In genomic region chr1:167094690-167095089, GRCh38 we compare ENCODE assay signal across 30 cellular contexts. TPM values are rescaled to one million over a fixed set of nuclear protein-coding genes. Genes with fewer than 3 reads are reported as not detected.
DNase-seq lines count a peak whose midpoint lies in the region; ATAC-seq, FAIRE-seq and TF ChIP-seq lines count a peak whose summit lies in the region.
"Had no signal": no experiment of that assay in that cellular context is flagged by ENCODE, and none has a peak within 500 bp of the region (broad histone marks: within the 10 kb centered on the region; RNA-seq: fewer than 3 reads in every experiment).

No MANE protein-coding gene starts in this region.

- FAIRE-seq in K562 (lab: Jason Lieb, UNC), result no peak

- H3K27me3 Mint-ChIP-seq in activated T-cell treated with anti-CD3 and anti-CD28 coated beads, Interleukin-2, amount 50 U/mL, for 72 hours (ENCODE audit: low read depth), result no peaks in the 10 kb centered on the region
- H3K27me3 Mint-ChIP-seq: activated CD8-positive, alpha-beta T cell treated with anti-CD3 and anti-CD28 coated beads for 36 hours; progenitor cell of endocrine pancreas; stimulated activated naive CD8-positive, alpha-beta T cell treated with anti-CD3 and anti-CD28 coated beads, Interleukin-15, amount 100 ng/mL, for 72 hours; type B pancreatic cell had no signal

- WGBS in K562 (ENCODE audit: insufficient coverage, low coverage, missing lambda C conversion rate), result 2% methylated on average over 8 of the region's 8 CpGs
- WGBS in mesendoderm (ENCODE audit: extremely low coverage, insufficient coverage, low lambda C conversion rate), result no CpG with 5 or more reads among the region's 8 CpGs
- 11 to 14% methylated on average over 8 of the region's 8 CpGs for WGBS in aorta, 2 donors

- no peaks in the 10 kb centered on the region for H3K79me2 ChIP-seq in K562 (ENCODE audit: control insufficient read depth, insufficient read depth, low read length)
- no peaks in the 10 kb centered on the region for H3K79me2 ChIP-seq in mesendoderm (ENCODE audit: control insufficient read depth, insufficient read depth, low read length)

- H3K4me3 ChIP-seq in K562, result no peak overlapping the region
- H3K4me3 ChIP-seq in mesendoderm (ENCODE audit: low read length), result no peak overlapping the region
- peak overlapping the region; percentile 29 to 51 for H3K4me3 ChIP-seq in aorta (ENCODE audit: low read length in 2 of 2)
- H3K4me3 ChIP-seq: gastroesophageal sphincter, Peyer's patch, smooth muscle cell had no signal

- CTCF ChIA-PET in K562 (lab: Yijun Ruan, JAX; ENCODE audit: low intra/inter-chr PET ratio), result no interaction called here

- H3K27ac ChIP-seq in K562 (ENCODE audit: extremely low read depth, low read depth, low read length) (no peak overlapping the region), mesendoderm (ENCODE audit: low read depth, low read length) (no peak overlapping the region), aorta (ENCODE audit: low read depth in 1 of 2, low read length in 2 of 2) (no peak overlapping the region)
- H3K27ac ChIP-seq: gastroesophageal sphincter, Peyer's patch had no signal

- no peak overlapping the region for H2AFZ ChIP-seq in K562 (ENCODE audit: low read depth, low read length)

- no peak overlapping the region for H3K4me2 ChIP-seq in K562 (ENCODE audit: insufficient read depth, low read length)
- H3K4me2 ChIP-seq in mesendoderm (ENCODE audit: low read length), result no peak overlapping the region

- no peak for TF ChIP-seq EP300 in K562 (IDR thresholded peaks at IDR 0.05; ENCODE audit: low read length)

- no peak overlapping the region for H3K18ac ChIP-seq in mesendoderm (ENCODE audit: low read length)

- TF ChIP-seq CTCF in K562 (IDR thresholded peaks at IDR 0.05 in 2 of 3, conservative IDR thresholded peaks at IDR 0.05 in 1 of 3; ENCODE audit: insufficient read depth in 2 of 3, low read depth in 1 of 3, low read length in 3 of 3), result no peak

- H3K9me3 ChIP-seq in K562 (replicated peaks; ENCODE audit: control insufficient read depth, insufficient read depth, low read depth, low read length) (no peaks in the 10 kb centered on the region), aorta (ENCODE audit: control insufficient read depth, low read length) (no peaks in the 10 kb centered on the region)
- H3K9me3 ChIP-seq: Peyer's patch had no signal

- H4K20me1 ChIP-seq in K562 (replicated peaks; ENCODE audit: control insufficient read depth, insufficient read depth, low read length), result no peaks in the 10 kb centered on the region

- DNase-seq in NCI-H146 (lab: John Stamatoyannopoulos, UW) (peak; percentile 37), NCI-H146 treated with DMSO at 0.1 percent for 48 hours (lab: John Stamatoyannopoulos, UW; ENCODE audit: unreplicated experiment) (no peak), K562 (ENCODE audit: extremely low read depth in 1 of 4, low spot score in 3 of 4) (no peak), mesendoderm (peak; percentile 57), aorta (no peak), activated T-cell treated with anti-CD3 and anti-CD28 coated beads for 4 hours (no peak)
- DNase-seq in central memory CD4-positive, alpha-beta T cell, result no peak
- DNase-seq in activated T-cell treated with anti-CD3 and anti-CD28 coated beads, Interleukin-2, amount 50 U/mL, for 72 hours, result no peak
- DNase-seq: 8988T; activated CD4-positive, CD25-positive, alpha-beta regulatory T cell; activated T-cell treated with anti-CD3 and anti-CD28 coated beads, Interleukin-2, amount 50 U/mL, for 4 hours; AML-193; amygdala; effector CD8-positive, alpha-beta T cell; midbrain; MM.1S; NCI-H1436; NCI-H82; Peyer's patch; stimulated activated CD4-positive, alpha-beta T cell treated with anti-CD3 and anti-CD28 coated beads, Interleukin-4, amount 100 ng/mL, for 1 hour; stimulated activated naive CD8-positive, alpha-beta T cell treated with anti-CD3 and anti-CD28 coated beads, Interleukin-15, amount 100 ng/mL, for 72 hours; T-helper 9 cell had no signal

- H3K9ac ChIP-seq in K562 (ENCODE audit: insufficient read depth in 1 of 2, low read depth in 2 of 2, low read length in 2 of 2), result no peak overlapping the region
- no peak overlapping the region for H3K9ac ChIP-seq in mesendoderm (ENCODE audit: low read length)

- no peak overlapping the region for H2AK5ac ChIP-seq in mesendoderm (ENCODE audit: low read length)

- H3K9me1 ChIP-seq in K562 (ENCODE audit: control insufficient read depth, insufficient read depth, low read length), result no peaks in the 10 kb centered on the region

- intact Hi-C loops in K562 (cut with micrococcal nuclease), result no loop called here
- intact Hi-C loops in aorta (cut with DNase I), result no loop called here

- H4K8ac ChIP-seq in mesendoderm (ENCODE audit: low read depth, low read length), result no peak overlapping the region

- no peak overlapping the region for H3K27ac Mint-ChIP-seq in activated T-cell treated with anti-CD3 and anti-CD28 coated beads, Interleukin-2, amount 50 U/mL, for 72 hours
- H3K27ac Mint-ChIP-seq: activated CD8-positive, alpha-beta T cell treated with anti-CD3 and anti-CD28 coated beads for 36 hours; activated naive CD4-positive, alpha-beta T cell treated with anti-CD3 and anti-CD28 coated beads for 36 hours; progenitor cell of endocrine pancreas; stimulated activated naive CD8-positive, alpha-beta T cell treated with anti-CD3 and anti-CD28 coated beads, Interleukin-15, amount 100 ng/mL, for 72 hours; type B pancreatic cell had no signal

- H3K27me3 ChIP-seq in K562 (ENCODE audit: control insufficient read depth in 2 of 2, insufficient read depth in 2 of 2, low read length in 2 of 2), result peaks cover 10 to 26% of the 10 kb centered on the region in 2 experiments; a peak in 4 of 5 replicates
- H3K27me3 ChIP-seq in mesendoderm (ENCODE audit: insufficient read depth, low read length, poor library complexity), result no peaks in the 10 kb centered on the region
- no peaks in the 10 kb centered on the region for H3K27me3 ChIP-seq in aorta (ENCODE audit: control insufficient read depth in 1 of 2, insufficient read depth in 2 of 2, low read length in 1 of 2)
- H3K27me3 ChIP-seq: gastroesophageal sphincter, Peyer's patch had no signal

- no peaks in the 10 kb centered on the region for H3K9me3 Mint-ChIP-seq in activated T-cell treated with anti-CD3 and anti-CD28 coated beads, Interleukin-2, amount 50 U/mL, for 72 hours
- H3K9me3 Mint-ChIP-seq: activated T-cell treated with anti-CD3 and anti-CD28 coated beads, Interleukin-2, amount 50 U/mL, for 4 hours; type B pancreatic cell had no signal

- no peak for ATAC-seq in K562
- no peak for ATAC-seq in aorta (ENCODE audit: low FRiP score)
- ATAC-seq in activated T-cell treated with anti-CD3 and anti-CD28 coated beads, Interleukin-2, amount 50 U/mL, for 72 hours (replicated peaks in 1 of 2), result no peak
- ATAC-seq: activated CD8-positive, alpha-beta T cell treated with anti-CD3 and anti-CD28 coated beads for 36 hours; activated T-cell treated with anti-CD3 and anti-CD28 coated beads, Interleukin-2, amount 50 U/mL, for 4 hours; esophagus mucosa; gastroesophageal sphincter; stimulated activated naive CD8-positive, alpha-beta T cell treated with anti-CD3 and anti-CD28 coated beads, Interleukin-15, amount 100 ng/mL, for 72 hours had no signal

- H3K23ac ChIP-seq in mesendoderm (ENCODE audit: low read length), result no peak overlapping the region

- in situ Hi-C loops in K562 (cut with MboI), result no loop called here

- TF ChIP-seq RAD21 in K562 (CRISPR knock-in tag; conservative IDR thresholded peaks at IDR 0.05 in 1 of 2, IDR thresholded peaks at IDR 0.05 in 1 of 2), result no peak

- no peak overlapping the region for H3K4ac ChIP-seq in mesendoderm (ENCODE audit: low read depth, low read length)

- no peak for TF ChIP-seq POLR2A in K562 (conservative IDR thresholded peaks at IDR 0.05)

- no peak overlapping the region for H3K4me3 Mint-ChIP-seq in activated T-cell treated with anti-CD3 and anti-CD28 coated beads, Interleukin-2, amount 50 U/mL, for 72 hours
- H3K4me3 Mint-ChIP-seq: activated CD8-positive, alpha-beta T cell treated with anti-CD3 and anti-CD28 coated beads for 36 hours; activated naive CD4-positive, alpha-beta T cell treated with anti-CD3 and anti-CD28 coated beads for 36 hours; activated T-cell treated with anti-CD3 and anti-CD28 coated beads, Interleukin-2, amount 50 U/mL, for 4 hours; neural crest cell; stimulated activated naive CD8-positive, alpha-beta T cell treated with anti-CD3 and anti-CD28 coated beads, Interleukin-15, amount 100 ng/mL, for 72 hours; type B pancreatic cell had no signal

- no TSS peak for BruUV-seq in K562 (replicated peaks; lab: Mats Ljungman, UMichigan)

- H3K4me1 Mint-ChIP-seq in activated T-cell treated with anti-CD3 and anti-CD28 coated beads, Interleukin-2, amount 50 U/mL, for 72 hours (ENCODE audit: low read depth), result peaks cover 24% of the 10 kb centered on the region

- no peak overlapping the region for H2BK5ac ChIP-seq in mesendoderm (ENCODE audit: low read length)

- peaks cover 0 to 2% of the 10 kb centered on the region in 2 donors for H3K36me3 Mint-ChIP-seq in activated T-cell treated with anti-CD3 and anti-CD28 coated beads, Interleukin-2, amount 50 U/mL, for 72 hours (ENCODE audit: insufficient read depth in 2 of 2)
- H3K36me3 Mint-ChIP-seq: type B pancreatic cell had no signal

- H3K79me1 ChIP-seq in mesendoderm (ENCODE audit: low read length), result no peaks in the 10 kb centered on the region

- H4K5ac ChIP-seq in mesendoderm (ENCODE audit: low read length), result no peak overlapping the region

- no peak overlapping the region for H2BK15ac ChIP-seq in mesendoderm (replicated peaks; ENCODE audit: low read depth)

- H3K4me1 ChIP-seq in K562 (replicated peaks in 1 of 2; ENCODE audit: control insufficient read depth in 2 of 2, insufficient read depth in 2 of 2, low read length in 2 of 2) (no peaks in the 10 kb centered on the region), mesendoderm (ENCODE audit: control insufficient read depth, low read depth, low read length) (peaks cover 3% of the 10 kb centered on the region), aorta (ENCODE audit: control insufficient read depth in 1 of 2, insufficient read depth in 2 of 2, low read length in 2 of 2) (no peaks in the 10 kb centered on the region)
- H3K4me1 ChIP-seq: gastroesophageal sphincter had no signal

- H2BK120ac ChIP-seq in mesendoderm (ENCODE audit: low read depth, low read length), result no peak overlapping the region

- H3K36me3 ChIP-seq in K562 (ENCODE audit: control insufficient read depth, insufficient read depth, low read length) (no peaks in the 10 kb centered on the region), mesendoderm (ENCODE audit: control insufficient read depth, insufficient read depth, low read length) (no peaks in the 10 kb centered on the region), aorta (ENCODE audit: control insufficient read depth in 1 of 2, insufficient read depth in 2 of 2, low read length in 1 of 2) (no peaks in the 10 kb centered on the region)
- H3K36me3 ChIP-seq: gastroesophageal sphincter, Peyer's patch had no signal

- POLR2A ChIA-PET in K562 (lab: Yijun Ruan, JAX), result no interaction called here

- H3K56ac ChIP-seq in mesendoderm (ENCODE audit: low read length), result no peak overlapping the region

RNA-seq across cellular contexts. Expression of gene STYXL2, which starts 0.8 kb away (rescaled TPM):
- not detected in 2 replicates for total RNA-seq in K562 (2011; cell fraction: chromatin; rRNA removed; ENCODE audit: low replicate concordance)
- total RNA-seq in K562 (2011; cell fraction: nucleolus; rRNA removed), result not detected in 2 replicates
- total RNA-seq in K562 (2011; cell fraction: nucleoplasm; rRNA removed), result not detected in 2 replicates
- total RNA-seq in K562 (2014; rRNA removed), result not detected in 2 replicates
- total RNA-seq in K562 (2014; rRNA removed; fragmentation: Illumina TruSeq; extraction: Trizol), result not detected in 2 replicates
- not detected in 2 replicates for total RNA-seq in K562 (2015; rRNA removed; fragmentation: Illumina TruSeq; extraction: Trizol)
- not detected in 2 replicates for total RNA-seq in K562 (2021)
- not detected in 2 replicates for polyA plus RNA-seq in K562 (2011; rRNA removed)
- not detected in 2 replicates for polyA plus RNA-seq in K562 (2011; cell fraction: cytosol; rRNA removed)
- not detected in 2 replicates for polyA plus RNA-seq in K562 (2011; cell fraction: nucleus; rRNA removed)
- not detected in 2 replicates for polyA plus RNA-seq in K562 (2012)
- polyA plus RNA-seq in K562 (2014; fragmentation: Illumina TruSeq; extraction: Trizol), result not detected in 2 replicates
- not detected for polyA plus RNA-seq in K562 (2014; fragmentation: Nextera tagmentation; extraction: Ambion mirVana)
- not detected in 2 replicates for polyA plus RNA-seq in K562 (2014; rRNA removed)
- polyA minus RNA-seq in K562 (2011; rRNA and poly(A)+ RNA removed), result not detected in 2 replicates
- polyA minus RNA-seq in K562 (2011; cell fraction: cytosol; rRNA and poly(A)+ RNA removed), result not detected in 2 replicates
- not detected in 2 replicates for polyA minus RNA-seq in K562 (2011; cell fraction: nucleus; rRNA and poly(A)+ RNA removed)
- polyA plus RNA-seq in mesendoderm (2013, experiment 1 of 2), result 0.10 TPM
- polyA plus RNA-seq in mesendoderm (2013, experiment 2 of 2), result 0.07 TPM
- 1 to 10 TPM; 7.1 to 7.6 TPM for total RNA-seq in aorta
- polyA plus RNA-seq in aorta, result 1 to 10 TPM; 2.0 to 2.8 TPM
- total RNA-seq in activated T-cell treated with anti-CD3 and anti-CD28 coated beads, Interleukin-2, amount 50 U/mL, for 72 hours, result under 1 TPM; 0.07 to 0.24 TPM
- total RNA-seq: activated CD8-positive, alpha-beta T cell treated with anti-CD3 and anti-CD28 coated beads for 36 hours; activated naive CD4-positive, alpha-beta T cell treated with anti-CD3 and anti-CD28 coated beads for 36 hours; activated T-cell treated with anti-CD3 and anti-CD28 coated beads, Interleukin-2, amount 50 U/mL, for 4 hours; esophagus mucosa; Peyer's patch; progenitor cell of endocrine pancreas had no signal

RNA-seq across cellular contexts. Expression of gene GPA33, which starts 4.5 kb away (rescaled TPM):
- total RNA-seq in K562 (2011; cell fraction: chromatin; rRNA removed; ENCODE audit: low replicate concordance), result not detected in 2 replicates
- total RNA-seq in K562 (2011; cell fraction: nucleolus; rRNA removed), result not detected in 2 replicates
- total RNA-seq in K562 (2011; cell fraction: nucleoplasm; rRNA removed), result not detected in 2 replicates
- total RNA-seq in K562 (2014; rRNA removed) (not detected in 2 replicates), K562 (2014; rRNA removed; fragmentation: Illumina TruSeq; extraction: Trizol) (not detected in 2 replicates), K562 (2015; rRNA removed; fragmentation: Illumina TruSeq; extraction: Trizol) (not detected in 2 replicates), K562 (2021) (0.07 and 0.13 TPM in 2 replicates), aorta (not detected)
- polyA plus RNA-seq in K562 (2011; rRNA removed) (not detected in 2 replicates), K562 (2014; fragmentation: Illumina TruSeq; extraction: Trizol) (not detected in 2 replicates), K562 (2014; fragmentation: Nextera tagmentation; extraction: Ambion mirVana) (not detected), K562 (2014; rRNA removed) (not detected in 2 replicates), aorta (1 to 10 TPM in 1 of 2 donors, under 1 TPM in 1; 0.20 to 8.9 TPM)
- polyA plus RNA-seq in K562 (2011; cell fraction: cytosol; rRNA removed), result not detected in 2 replicates
- not detected in 2 replicates for polyA plus RNA-seq in K562 (2011; cell fraction: nucleus; rRNA removed)
- not detected in 2 replicates for polyA plus RNA-seq in K562 (2012)
- not detected in 2 replicates for polyA minus RNA-seq in K562 (2011; rRNA and poly(A)+ RNA removed)
- not detected in 2 replicates for polyA minus RNA-seq in K562 (2011; cell fraction: cytosol; rRNA and poly(A)+ RNA removed)
- not detected in 2 replicates for polyA minus RNA-seq in K562 (2011; cell fraction: nucleus; rRNA and poly(A)+ RNA removed)
- polyA plus RNA-seq in mesendoderm (2013, experiment 1 of 2), result 0.81 TPM
- 0.90 TPM for polyA plus RNA-seq in mesendoderm (2013, experiment 2 of 2)
- 1 to 10 TPM; 2.6 to 5.2 TPM for total RNA-seq in activated T-cell treated with anti-CD3 and anti-CD28 coated beads, Interleukin-2, amount 50 U/mL, for 72 hours
- total RNA-seq: esophagus mucosa, neural crest cell, progenitor cell of endocrine pancreas, smooth muscle cell had no signal
- polyA plus RNA-seq: smooth muscle cell had no signal

Comparison
In these comparisons a context has a peak if more than half of its experiments do, and no peak if none do; other contexts are left out.
1. DNase-seq: peak in NCI-H146 (single experiment) and mesendoderm (single experiment); none in NCI-H146 treated with DMSO at 0.1 percent for 48 hours (single experiment), K562 (0 of 4), aorta (0 of 2), central memory CD4-positive, alpha-beta T cell (single experiment), activated T-cell treated with anti-CD3 and anti-CD28 coated beads, Interleukin-2, amount 50 U/mL, for 72 hours (0 of 2) and activated T-cell treated with anti-CD3 and anti-CD28 coated beads for 4 hours (single experiment).
2. H3K4me3 ChIP-seq: peak in aorta (2 of 2); none in K562 (single experiment) and mesendoderm (single experiment).
3. RNA of gene STYXL2, which starts 0.8 kb away (total RNA-seq): 7.1 to 7.6 TPM in aorta; 0.07 to 0.24 TPM in activated T-cell treated with anti-CD3 and anti-CD28 coated beads, Interleukin-2, amount 50 U/mL, for 72 hours and not detected in K562; every median in the first group is over 4 times any median in the second.